Comparison of ENCODE assay signal across 8 cellular contexts in the genomic region with DNA sequence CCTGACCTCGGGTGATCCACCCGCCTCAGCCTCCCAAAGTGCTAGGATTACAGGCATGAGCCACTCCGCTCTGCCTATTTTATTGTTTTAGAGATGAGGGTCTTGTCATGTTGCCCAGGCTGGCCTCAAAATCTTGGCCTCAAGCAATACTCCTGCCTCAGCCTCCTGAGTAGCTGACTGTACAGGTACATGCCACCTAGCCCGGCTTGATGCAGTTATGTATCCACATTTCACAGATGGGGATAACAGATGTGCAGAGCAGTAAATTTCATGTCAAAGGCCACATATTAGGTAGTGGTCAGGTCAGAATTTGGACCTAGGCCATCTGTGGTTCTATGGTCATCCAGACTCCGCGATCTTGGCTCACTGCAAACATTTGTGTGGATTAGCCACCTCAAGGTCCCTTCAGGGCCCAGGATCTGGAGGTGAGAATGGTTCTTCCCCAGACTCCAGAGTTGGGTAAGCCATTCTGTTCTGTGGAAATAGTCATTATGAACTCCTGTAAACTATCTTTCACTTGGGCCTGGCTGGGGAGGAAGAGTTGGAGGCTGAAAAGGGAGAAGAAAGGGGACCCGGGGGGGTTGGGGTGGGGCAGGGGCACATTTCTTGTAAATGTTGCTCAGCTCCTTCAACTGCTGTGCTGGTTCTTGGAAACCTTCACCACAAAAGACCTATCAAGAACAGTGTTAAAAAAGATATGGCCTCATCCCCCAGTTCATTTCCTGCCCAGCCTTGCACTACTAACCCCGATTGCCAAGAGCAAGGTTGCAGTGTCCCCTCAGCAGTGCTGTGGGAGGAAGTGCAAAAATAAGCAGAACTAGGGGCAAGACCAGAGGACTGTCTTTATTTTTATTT. TPM values are rescaled to one million over a fixed set of nuclear protein-coding genes. Genes with fewer than 3 reads are reported as not detected.
DNase-seq lines count a peak whose midpoint lies in the region; ATAC-seq, FAIRE-seq and TF ChIP-seq lines count a peak whose summit lies in the region.

No MANE protein-coding gene starts in this region.

- peak; percentile 60 for TF ChIP-seq POLR2A in K562 (conservative IDR thresholded peaks at IDR 0.05)

- H3K9ac ChIP-seq in K562 (ENCODE audit: insufficient read depth in 1 of 2, low read depth in 2 of 2, low read length in 2 of 2) = peak overlapping the region; percentile 84 to 89; a peak in 3 of 4 replicates

- peaks cover 14% of the 10 kb centered on the region for H3K36me3 Mint-ChIP-seq in T-helper 1 cell treated with Interleukin-12 subunit alpha and Interleukin-12 subunit beta and Interleukin-4 antibody, amounts not matched to agents 30 μg/mL and 1 μg/mL, for 36 hours (ENCODE audit: low read depth)

- H3K79me2 ChIP-seq in K562 (ENCODE audit: control insufficient read depth, insufficient read depth, low read length) = peaks cover 9% of the 10 kb centered on the region; the same call in 1 of the 3 replicates

- WGBS in K562 (ENCODE audit: insufficient coverage, low coverage, missing lambda C conversion rate) = 12% methylated on average over 7 of the region's 8 CpGs

- CTCF ChIA-PET in K562 (lab: Yijun Ruan, JAX; ENCODE audit: low intra/inter-chr PET ratio) = interaction anchor here (1.0 kb wide), 1 partner anchor 164 kb away, joined by 3 read pairs; no protein-coding TSS in a partner anchor

- ATAC-seq in K562 (peak; percentile 90), HG02870 (IDR thresholded peaks at IDR 0.05; ENCODE audit: unreplicated experiment) (no peak)

- H3K4me3 Mint-ChIP-seq in T-helper 1 cell treated with Interleukin-12 subunit alpha and Interleukin-12 subunit beta and Interleukin-4 antibody, amounts not matched to agents 30 μg/mL and 1 μg/mL, for 36 hours = peak overlapping the region; percentile 58

- peak; percentile 29 to 43; a peak in 3 of 4 replicates for TF ChIP-seq RAD21 in K562 (CRISPR knock-in tag; conservative IDR thresholded peaks at IDR 0.05 in 1 of 2, IDR thresholded peaks at IDR 0.05 in 1 of 2)

- H3K27ac Mint-ChIP-seq in T-helper 1 cell treated with Interleukin-12 subunit alpha and Interleukin-12 subunit beta and Interleukin-4 antibody, amounts not matched to agents 30 μg/mL and 1 μg/mL, for 36 hours = peak overlapping the region; percentile 93

- H3K9me3 ChIP-seq in K562 (replicated peaks; ENCODE audit: control insufficient read depth, insufficient read depth, low read depth, low read length) = peaks cover 1% of the 10 kb centered on the region; the same call in 1 of the 2 replicates
- no peaks in the 10 kb centered on the region for H3K9me3 ChIP-seq in MG63
- H3K9me3 ChIP-seq in HAP-1 = no peaks in the 10 kb centered on the region

- H3K27me3 Mint-ChIP-seq in T-helper 1 cell treated with Interleukin-12 subunit alpha and Interleukin-12 subunit beta and Interleukin-4 antibody, amounts not matched to agents 30 μg/mL and 1 μg/mL, for 36 hours (ENCODE audit: low read depth) = no peaks in the 10 kb centered on the region

- intact Hi-C loops in K562 (cut with micrococcal nuclease) = loop anchor here (1.0 to 5.0 kb wide), 6 partner anchors 8 to 296 kb away; partner anchors contain the start of gene C6orf89

- DNase-seq in GF-D8 (lab: John Stamatoyannopoulos, UW) (peak; percentile 100), K562 (ENCODE audit: extremely low read depth in 1 of 4, low spot score in 3 of 4) (peak; percentile 65 to 99 (median 78)), pons (ENCODE audit: low spot score) (peak; percentile 78), COLO668 (lab: John Stamatoyannopoulos, UW; ENCODE audit: unreplicated experiment) (no peak), MG63 (no peak), HAP-1 (ENCODE audit: low spot score in 2 of 2) (no peak)

- in situ Hi-C loops in K562 (cut with MboI) (no loop called here), HAP-1 (cut with MboI; ENCODE audit: low sequenced_read_pairs) (no loop called here)

- H3K9me3 Mint-ChIP-seq in T-helper 1 cell treated with Interleukin-12 subunit alpha and Interleukin-12 subunit beta and Interleukin-4 antibody, amounts not matched to agents 30 μg/mL and 1 μg/mL, for 36 hours = peaks cover 7% of the 10 kb centered on the region

- peak overlapping the region; percentile 97 for H3K27ac ChIP-seq in K562 (ENCODE audit: extremely low read depth, low read depth, low read length)

- peak overlapping the region; percentile 43 for H2AFZ ChIP-seq in K562 (ENCODE audit: low read depth, low read length)

- H3K27me3 ChIP-seq in K562 (ENCODE audit: control insufficient read depth in 2 of 2, insufficient read depth in 2 of 2, low read length in 2 of 2) (no peaks in the 10 kb centered on the region), MG63 (no peaks in the 10 kb centered on the region), HAP-1 (ENCODE audit: low read depth) (no peaks in the 10 kb centered on the region)

- TF ChIP-seq CTCF in K562 (IDR thresholded peaks at IDR 0.05 in 2 of 3, conservative IDR thresholded peaks at IDR 0.05 in 1 of 3; ENCODE audit: insufficient read depth in 2 of 3, low read depth in 1 of 3, low read length in 3 of 3) = no peak

- TSS peak; percentile 96 for BruUV-seq in K562 (replicated peaks; lab: Mats Ljungman, UMichigan)

- no peak overlapping the region for H3K4me3 ChIP-seq in K562
- no peak overlapping the region for H3K4me3 ChIP-seq in MG63
- no peak overlapping the region for H3K4me3 ChIP-seq in HAP-1

- POLR2A ChIA-PET in K562 (lab: Yijun Ruan, JAX) = interaction anchor here (0.6 to 3.4 kb wide), 7 partner anchors 10 to 1136 kb away, joined by 3 to 30 read pairs (median 3); no protein-coding TSS in a partner anchor

- peak overlapping the region; percentile 77 for H3K4me2 ChIP-seq in K562 (ENCODE audit: insufficient read depth, low read length)

- peak; percentile 100 for TF ChIP-seq EP300 in K562 (IDR thresholded peaks at IDR 0.05; ENCODE audit: low read length)

- H4K20me1 ChIP-seq in K562 (replicated peaks; ENCODE audit: control insufficient read depth, insufficient read depth, low read length) = no peaks in the 10 kb centered on the region

- FAIRE-seq in K562 (lab: Jason Lieb, UNC) = peak; percentile 97

- H3K36me3 ChIP-seq in K562 (ENCODE audit: control insufficient read depth, insufficient read depth, low read length) = no peaks in the 10 kb centered on the region
- no peaks in the 10 kb centered on the region for H3K36me3 ChIP-seq in MG63
- no peaks in the 10 kb centered on the region for H3K36me3 ChIP-seq in HAP-1 (replicated peaks)

- H3K4me1 ChIP-seq in K562 (replicated peaks in 1 of 2; ENCODE audit: control insufficient read depth in 2 of 2, insufficient read depth in 2 of 2, low read length in 2 of 2) (peaks cover 58 to 65% of the 10 kb centered on the region in 2 experiments), HAP-1 (no peaks in the 10 kb centered on the region)

- no peaks in the 10 kb centered on the region for H3K9me1 ChIP-seq in K562 (ENCODE audit: control insufficient read depth, insufficient read depth, low read length)

- H3K4me1 Mint-ChIP-seq in T-helper 1 cell treated with Interleukin-12 subunit alpha and Interleukin-12 subunit beta and Interleukin-4 antibody, amounts not matched to agents 30 μg/mL and 1 μg/mL, for 36 hours (ENCODE audit: low read depth) = peaks cover 47% of the 10 kb centered on the region

TF ChIP-seq in K562, 482 proteins besides CTCF, POLR2A, EP300 and RAD21 (continues in another document):
- TF ChIP-seq ZNF584 (CRISPR knock-in tag; IDR thresholded peaks at IDR 0.05; ENCODE audit: low read depth) = peak; percentile 93
- no peak for TF ChIP-seq ESRRB (CRISPR knock-in tag; IDR thresholded peaks at IDR 0.05; ENCODE audit: borderline replicate concordance)
- no peak for TF ChIP-seq FUS (optimal IDR thresholded peaks at IDR 0.05; ENCODE audit: low read depth, low read length)
- no peak for TF ChIP-seq ZNF785 (CRISPR knock-in tag; IDR thresholded peaks at IDR 0.05)
- no peak for TF ChIP-seq XRCC4 (IDR thresholded peaks at IDR 0.05; ENCODE audit: extremely low read depth, insufficient read depth, insufficient read length)
- no peak for TF ChIP-seq CREBBP (IDR thresholded peaks at IDR 0.05; ENCODE audit: low read depth, low read length)
- TF ChIP-seq CHAMP1 (IDR thresholded peaks at IDR 0.05) = peak; percentile 42; the same call in 1 of the 2 replicates

RNA-seq across cellular contexts. Expression of gene PIM1, which starts 13.0 kb away (rescaled TPM):
- 217 and 312 TPM in 2 replicates for total RNA-seq in K562 (2011; cell fraction: chromatin; rRNA removed; ENCODE audit: low replicate concordance)
- 221 and 239 TPM in 2 replicates for total RNA-seq in K562 (2011; cell fraction: nucleolus; rRNA removed)
- total RNA-seq in K562 (2011; cell fraction: nucleoplasm; rRNA removed) = 299 and 384 TPM in 2 replicates
- total RNA-seq in K562 (2014; rRNA removed) (169 and 190 TPM in 2 replicates), K562 (2014; rRNA removed; fragmentation: Illumina TruSeq; extraction: Trizol) (175 and 193 TPM in 2 replicates), K562 (2015; rRNA removed; fragmentation: Illumina TruSeq; extraction: Trizol) (211 and 212 TPM in 2 replicates), K562 (2021) (358 and 364 TPM in 2 replicates)
- polyA plus RNA-seq in K562 (2011; rRNA removed) (296 and 429 TPM in 2 replicates), K562 (2014; fragmentation: Illumina TruSeq; extraction: Trizol) (574 and 789 TPM in 2 replicates), K562 (2014; fragmentation: Nextera tagmentation; extraction: Ambion mirVana) (10 to 100 TPM; 19.0 to 62.4 TPM), K562 (2014; rRNA removed) (235 and 249 TPM in 2 replicates)
- polyA plus RNA-seq in K562 (2011; cell fraction: cytosol; rRNA removed) = 314 and 336 TPM in 2 replicates
- 653 and 742 TPM in 2 replicates for polyA plus RNA-seq in K562 (2011; cell fraction: nucleus; rRNA removed)
- 412 and 745 TPM in 2 replicates for polyA plus RNA-seq in K562 (2012)
- polyA minus RNA-seq in K562 (2011; rRNA and poly(A)+ RNA removed) = 158 and 187 TPM in 2 replicates
- 162 and 207 TPM in 2 replicates for polyA minus RNA-seq in K562 (2011; cell fraction: cytosol; rRNA and poly(A)+ RNA removed)
- 177 and 202 TPM in 2 replicates for polyA minus RNA-seq in K562 (2011; cell fraction: nucleus; rRNA and poly(A)+ RNA removed)
- 13.0 and 18.9 TPM in 2 replicates for total RNA-seq in MG63 (2014; rRNA removed; shearing (Covaris generic); ENCODE audit: low replicate concordance)

Comparison
In these comparisons a context has a peak if more than half of its experiments do, and no peak if none do; other contexts are left out.
1. DNase-seq: peak in GF-D8 (single experiment), K562 (4 of 4) and pons (single experiment); none in COLO668 (single experiment), MG63 (single experiment) and HAP-1 (0 of 2).